In the genomic region with DNA sequence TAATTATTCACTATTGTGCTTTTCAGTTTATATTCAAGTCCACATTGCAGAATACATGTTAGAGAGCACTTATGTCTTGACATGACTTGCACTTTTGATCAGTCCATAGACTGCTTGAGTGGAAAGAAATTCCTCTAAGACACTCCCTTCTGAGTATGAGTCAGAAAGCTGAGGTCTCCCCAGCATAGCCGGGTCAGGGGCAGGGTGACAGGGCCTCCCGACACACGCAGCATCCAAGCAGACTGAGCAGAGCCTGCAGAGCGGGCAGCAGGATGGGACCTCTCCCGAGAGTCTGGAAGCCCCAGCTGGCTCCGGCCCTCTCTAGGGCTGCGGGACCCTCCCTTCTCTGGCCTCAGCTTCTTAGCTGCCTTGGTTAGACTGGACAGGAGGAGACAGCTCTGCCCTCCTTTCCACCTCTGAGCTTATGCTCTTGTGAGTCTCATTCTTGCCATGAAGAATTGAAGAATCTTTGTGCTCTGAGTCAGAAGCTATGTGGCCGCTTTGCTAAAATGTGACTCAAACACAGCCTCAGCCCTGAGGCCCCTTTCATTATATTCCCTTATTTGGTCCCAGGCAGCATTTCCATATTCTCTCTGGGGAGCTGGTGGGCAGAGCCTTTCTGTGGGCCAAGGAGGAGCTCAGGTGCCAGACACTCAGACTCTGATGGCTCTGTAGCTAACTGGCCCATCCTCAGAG, we compare ENCODE assay signal across 8 cellular contexts. TPM values are rescaled to one million over a fixed set of nuclear protein-coding genes. Genes with fewer than 3 reads are reported as not detected.
DNase-seq lines count a peak whose midpoint lies in the region; ATAC-seq, FAIRE-seq and TF ChIP-seq lines count a peak whose summit lies in the region.

No MANE protein-coding gene starts in this region.

- H2BK15ac ChIP-seq in mesendoderm (replicated peaks; ENCODE audit: low read depth): no peak overlapping the region

- BruUV-seq in K562 (replicated peaks; lab: Mats Ljungman, UMichigan): no TSS peak

- H3K4me3 Mint-ChIP-seq in CD14-positive monocyte: no peak overlapping the region

- peaks cover 0 to 5% (median 0%) of the 10 kb centered on the region in 7 donors for H3K9me3 Mint-ChIP-seq in CD14-positive monocyte

- H4K5ac ChIP-seq in mesendoderm (ENCODE audit: low read length): no peak overlapping the region

- H2AFZ ChIP-seq in K562 (ENCODE audit: low read depth, low read length): peak overlapping the region; percentile 92

- no peak overlapping the region for H2AK5ac ChIP-seq in mesendoderm (ENCODE audit: low read length)

- DNase-seq in CD14-positive monocyte (ENCODE audit: low spot score) (no peak), K562 (ENCODE audit: extremely low read depth in 1 of 4, low spot score in 3 of 4) (peak; percentile 79 to 93 (median 85)), mesendoderm (peak; percentile 94), vagina (ENCODE audit: extremely low spot score in 2 of 2) (no peak), KG1 (lab: John Stamatoyannopoulos, UW) (no peak)

- no peak for TF ChIP-seq CTCF in CD14-positive monocyte (IDR thresholded peaks at IDR 0.05)
- 0 out of 6 replicates have a peak, but pooled peaks of 1 of the 3 experiments have one; percentile 6 for TF ChIP-seq CTCF in K562 (IDR thresholded peaks at IDR 0.05 in 2 of 3, conservative IDR thresholded peaks at IDR 0.05 in 1 of 3; ENCODE audit: insufficient read depth in 2 of 3, low read depth in 1 of 3, low read length in 3 of 3)
- no peak for TF ChIP-seq CTCF in vagina (IDR thresholded peaks at IDR 0.05)

- TF ChIP-seq RAD21 in K562 (CRISPR knock-in tag; conservative IDR thresholded peaks at IDR 0.05 in 1 of 2, IDR thresholded peaks at IDR 0.05 in 1 of 2): peak in 1 of 2 experiments; percentile 26; a peak in 2 of 4 replicates

- no peak overlapping the region for H2BK5ac ChIP-seq in mesendoderm (ENCODE audit: low read length)

- no peak overlapping the region for H4K8ac ChIP-seq in mesendoderm (ENCODE audit: low read depth, low read length)

- H3K27ac Mint-ChIP-seq in CD14-positive monocyte: peak overlapping the region in 4 of 7 donors; percentile 43 to 66 (median 56)

- H3K27ac ChIP-seq in HUES48 (ENCODE audit: low read depth, low read length): peak overlapping the region; percentile 95
- peak overlapping the region; percentile 70 for H3K27ac ChIP-seq in K562 (ENCODE audit: extremely low read depth, low read depth, low read length)
- peak overlapping the region; percentile 93 for H3K27ac ChIP-seq in mesendoderm (ENCODE audit: low read depth, low read length)
- H3K27ac ChIP-seq in vagina: peak overlapping the region; percentile 87

- ATAC-seq in K562: peak; percentile 93
- ATAC-seq in GM21619 (IDR thresholded peaks at IDR 0.05; ENCODE audit: unreplicated experiment): no peak
- ATAC-seq in GM21367 (IDR thresholded peaks at IDR 0.05; ENCODE audit: unreplicated experiment): no peak

- no peak overlapping the region for H3K4me3 ChIP-seq in HUES48 (ENCODE audit: low read depth, low read length)
- H3K4me3 ChIP-seq in K562: no peak overlapping the region
- H3K4me3 ChIP-seq in mesendoderm (ENCODE audit: low read length): no peak overlapping the region
- no peak overlapping the region for H3K4me3 ChIP-seq in vagina

- in situ Hi-C loops in K562 (cut with MboI): loop anchor here (25.0 kb wide), 1 partner anchor 211 kb away; no protein-coding TSS in a partner anchor

- peak; percentile 59; the same call in 1 of the 2 replicates for TF ChIP-seq POLR2A in K562 (conservative IDR thresholded peaks at IDR 0.05)
- peak in 1 of 2 donors; percentile 9 for TF ChIP-seq POLR2A in vagina (IDR thresholded peaks at IDR 0.05)

- H3K27me3 ChIP-seq in HUES48 (ENCODE audit: control insufficient read depth, insufficient read depth, low read length): no peaks in the 10 kb centered on the region; the same call in 1 of the 2 replicates
- no peaks in the 10 kb centered on the region for H3K27me3 ChIP-seq in K562 (ENCODE audit: control insufficient read depth in 2 of 2, insufficient read depth in 2 of 2, low read length in 2 of 2)
- no peaks in the 10 kb centered on the region for H3K27me3 ChIP-seq in mesendoderm (ENCODE audit: insufficient read depth, low read length, poor library complexity)
- H3K27me3 ChIP-seq in vagina: no peaks in the 10 kb centered on the region

- POLR2A ChIA-PET in K562 (lab: Yijun Ruan, JAX): interaction anchor here (0.5 to 1.6 kb wide), 9 partner anchors 9 to 607 kb away, joined by 3 to 8 read pairs (median 4); no protein-coding TSS in a partner anchor

- H3K79me2 ChIP-seq in K562 (ENCODE audit: control insufficient read depth, insufficient read depth, low read length) (no peaks in the 10 kb centered on the region), mesendoderm (ENCODE audit: control insufficient read depth, insufficient read depth, low read length) (no peaks in the 10 kb centered on the region)

- no peaks in the 10 kb centered on the region for H4K20me1 ChIP-seq in K562 (replicated peaks; ENCODE audit: control insufficient read depth, insufficient read depth, low read length)

- no peaks in the 10 kb centered on the region for H3K79me1 ChIP-seq in mesendoderm (ENCODE audit: low read length)

- CTCF ChIA-PET in K562 (lab: Yijun Ruan, JAX; ENCODE audit: low intra/inter-chr PET ratio): interaction anchor here (0.7 kb wide), 1 partner anchor 769 kb away, joined by 3 read pairs; no protein-coding TSS in a partner anchor

- peak overlapping the region; percentile 75 for H3K56ac ChIP-seq in mesendoderm (ENCODE audit: low read length)

- peak; percentile 96 for FAIRE-seq in K562 (lab: Jason Lieb, UNC)

- intact Hi-C loops in CD14-positive monocyte (cut with micrococcal nuclease): no loop called here
- intact Hi-C loops in K562 (cut with micrococcal nuclease): loop anchor here (10.0 kb wide), 1 partner anchor 1224 kb away; a partner anchor contains a TSS
- intact Hi-C loops in vagina (cut with DNase I): no loop called here

- H3K4me1 ChIP-seq in HUES48 (ENCODE audit: control insufficient read depth, insufficient read depth, low read length) (peaks cover 11% of the 10 kb centered on the region; the same call in 1 of the 2 replicates), K562 (replicated peaks in 1 of 2; ENCODE audit: control insufficient read depth in 2 of 2, insufficient read depth in 2 of 2, low read length in 2 of 2) (peaks cover 17 to 29% of the 10 kb centered on the region in 2 experiments), mesendoderm (ENCODE audit: control insufficient read depth, low read depth, low read length) (peaks cover 2% of the 10 kb centered on the region), vagina (peaks cover 39% of the 10 kb centered on the region)

- H3K9ac ChIP-seq in HUES48 (ENCODE audit: low read depth, low read length): no peak overlapping the region; the same call in 1 of the 2 replicates
- H3K9ac ChIP-seq in K562 (ENCODE audit: insufficient read depth in 1 of 2, low read depth in 2 of 2, low read length in 2 of 2): peak overlapping the region; percentile 53 to 81
- H3K9ac ChIP-seq in mesendoderm (ENCODE audit: low read length): peak overlapping the region; percentile 41

- H3K9me1 ChIP-seq in K562 (ENCODE audit: control insufficient read depth, insufficient read depth, low read length): no peaks in the 10 kb centered on the region

- 6% methylated on average over 8 of the region's 8 CpGs for WGBS in K562 (ENCODE audit: insufficient coverage, low coverage, missing lambda C conversion rate)
- no CpG with 5 or more reads among the region's 8 CpGs for WGBS in mesendoderm (ENCODE audit: extremely low coverage, insufficient coverage, low lambda C conversion rate)

- no peak overlapping the region for H3K23ac ChIP-seq in mesendoderm (ENCODE audit: low read length)

- H3K4me1 Mint-ChIP-seq in CD14-positive monocyte: peaks cover 26% of the 10 kb centered on the region

- no peak overlapping the region for H3K4ac ChIP-seq in mesendoderm (ENCODE audit: low read depth, low read length)

- no peaks in the 10 kb centered on the region for H3K9me3 ChIP-seq in HUES48 (ENCODE audit: control insufficient read depth, insufficient read depth, low read length)
- no peaks in the 10 kb centered on the region for H3K9me3 ChIP-seq in K562 (replicated peaks; ENCODE audit: control insufficient read depth, insufficient read depth, low read depth, low read length)
- H3K9me3 ChIP-seq in vagina: no peaks in the 10 kb centered on the region

- H3K36me3 ChIP-seq in HUES48 (ENCODE audit: control insufficient read depth, insufficient read depth, low read length): no peaks in the 10 kb centered on the region
- no peaks in the 10 kb centered on the region for H3K36me3 ChIP-seq in K562 (ENCODE audit: control insufficient read depth, insufficient read depth, low read length)
- H3K36me3 ChIP-seq in mesendoderm (ENCODE audit: control insufficient read depth, insufficient read depth, low read length): no peaks in the 10 kb centered on the region
- H3K36me3 ChIP-seq in vagina: no peaks in the 10 kb centered on the region

- H3K4me2 ChIP-seq in K562 (ENCODE audit: insufficient read depth, low read length) (peak overlapping the region; percentile 73), mesendoderm (ENCODE audit: low read length) (no peak overlapping the region)

- TF ChIP-seq EP300 in K562 (IDR thresholded peaks at IDR 0.05; ENCODE audit: low read length): peak; percentile 68

- H3K18ac ChIP-seq in mesendoderm (ENCODE audit: low read length): no peak overlapping the region

- H3K27me3 Mint-ChIP-seq in CD14-positive monocyte (ENCODE audit: low read depth in 3 of 3): peaks cover 3 to 6% (median 4%) of the 10 kb centered on the region in 3 donors

- no peaks in the 10 kb centered on the region for H3K36me3 Mint-ChIP-seq in CD14-positive monocyte

- H2BK120ac ChIP-seq in mesendoderm (ENCODE audit: low read depth, low read length): no peak overlapping the region

RNA-seq across cellular contexts. Expression of a gene that starts 11.2 kb away (rescaled TPM):
- polyA plus RNA-seq in CD14-positive monocyte (100 to 1,000 TPM; 127 to 182 TPM), K562 (2011; rRNA removed) (113 and 120 TPM in 2 replicates), K562 (2014; fragmentation: Illumina TruSeq; extraction: Trizol) (92.6 and 102 TPM in 2 replicates), K562 (2014; fragmentation: Nextera tagmentation; extraction: Ambion mirVana) (10 to 100 TPM; 24.6 to 28.5 TPM), K562 (2014; rRNA removed) (106 and 124 TPM in 2 replicates)
- total RNA-seq in K562 (2011; cell fraction: chromatin; rRNA removed; ENCODE audit: low replicate concordance): 180 and 218 TPM in 2 replicates
- 119 and 120 TPM in 2 replicates for total RNA-seq in K562 (2011; cell fraction: nucleolus; rRNA removed)
- total RNA-seq in K562 (2011; cell fraction: nucleoplasm; rRNA removed): 132 and 165 TPM in 2 replicates
- total RNA-seq in K562 (2014; rRNA removed) (116 and 157 TPM in 2 replicates), K562 (2014; rRNA removed; fragmentation: Illumina TruSeq; extraction: Trizol) (80.4 and 84.2 TPM in 2 replicates), K562 (2015; rRNA removed; fragmentation: Illumina TruSeq; extraction: Trizol) (86.8 and 87.7 TPM in 2 replicates), K562 (2021) (94.8 and 101 TPM in 2 replicates), vagina (208 TPM)
- polyA plus RNA-seq in K562 (2011; cell fraction: cytosol; rRNA removed): 55.7 and 58.0 TPM in 2 replicates
- 254 and 312 TPM in 2 replicates for polyA plus RNA-seq in K562 (2011; cell fraction: nucleus; rRNA removed)
- polyA plus RNA-seq in K562 (2012): 81.1 and 119 TPM in 2 replicates
- polyA minus RNA-seq in K562 (2011; rRNA and poly(A)+ RNA removed): 114 and 116 TPM in 2 replicates
- polyA minus RNA-seq in K562 (2011; cell fraction: cytosol; rRNA and poly(A)+ RNA removed): 68.3 and 82.5 TPM in 2 replicates
- 63.0 and 87.3 TPM in 2 replicates for polyA minus RNA-seq in K562 (2011; cell fraction: nucleus; rRNA and poly(A)+ RNA removed)
- polyA plus RNA-seq in mesendoderm (2013, experiment 1 of 2): 15.4 TPM
- polyA plus RNA-seq in mesendoderm (2013, experiment 2 of 2): 17.2 TPM

RNA-seq across cellular contexts. Expression of a gene that starts 35.6 kb away (rescaled TPM):
- polyA plus RNA-seq in CD14-positive monocyte (not detected), K562 (2011; rRNA removed) (0.06 TPM in 1 of 2 replicates, not detected in the other), K562 (2014; fragmentation: Illumina TruSeq; extraction: Trizol) (not detected in 2 replicates), K562 (2014; fragmentation: Nextera tagmentation; extraction: Ambion mirVana) (not detected), K562 (2014; rRNA removed) (not detected in 2 replicates)
- not detected in 2 replicates for total RNA-seq in K562 (2011; cell fraction: chromatin; rRNA removed; ENCODE audit: low replicate concordance)
- total RNA-seq in K562 (2011; cell fraction: nucleolus; rRNA removed): not detected in 2 replicates
- not detected in 2 replicates for total RNA-seq in K562 (2011; cell fraction: nucleoplasm; rRNA removed)
- total RNA-seq in K562 (2014; rRNA removed) (not detected in 2 replicates), K562 (2014; rRNA removed; fragmentation: Illumina TruSeq; extraction: Trizol) (not detected in 2 replicates), K562 (2015; rRNA removed; fragmentation: Illumina TruSeq; extraction: Trizol) (not detected in 2 replicates), K562 (2021) (not detected in 2 replicates), vagina (0.49 TPM)
- polyA plus RNA-seq in K562 (2011; cell fraction: cytosol; rRNA removed): not detected in 2 replicates
- polyA plus RNA-seq in K562 (2011; cell fraction: nucleus; rRNA removed): not detected in 2 replicates
- not detected in 2 replicates for polyA plus RNA-seq in K562 (2012)
- not detected in 2 replicates for polyA minus RNA-seq in K562 (2011; rRNA and poly(A)+ RNA removed)
- not detected in 2 replicates for polyA minus RNA-seq in K562 (2011; cell fraction: cytosol; rRNA and poly(A)+ RNA removed)
- not detected in 2 replicates for polyA minus RNA-seq in K562 (2011; cell fraction: nucleus; rRNA and poly(A)+ RNA removed)
- 0.06 TPM for polyA plus RNA-seq in mesendoderm (2013, experiment 1 of 2)
- polyA plus RNA-seq in mesendoderm (2013, experiment 2 of 2): 0.06 TPM

Comparison
In these comparisons a context has a peak if more than half of its experiments do, and no peak if none do; other contexts are left out.
1. DNase-seq: peak in K562 (4 of 4) and mesendoderm (single experiment); none in CD14-positive monocyte (single experiment), vagina (0 of 2) and KG1 (single experiment).
2. Peak in every context shown above with its lines, with median percentiles within 50 percentile points of each other: H3K27ac ChIP-seq.